In genomic region chr12:48969847-48970701, GRCh38 we compare ENCODE assay signal across 8 cellular contexts. TPM values are rescaled to one million over a fixed set of nuclear protein-coding genes. Genes with fewer than 3 reads are reported as not detected.
DNase-seq lines count a peak whose midpoint lies in the region; ATAC-seq and TF ChIP-seq lines count a peak whose summit lies in the region.

No MANE protein-coding gene starts in this region.

- ATAC-seq in psoas muscle (peak; percentile 45 to 52 (median 50)), GM18907 (IDR thresholded peaks at IDR 0.05; ENCODE audit: unreplicated experiment) (no peak)

- intact Hi-C loops in psoas muscle (cut with DNase I) (no loop called here), lower leg skin (cut with DNase I; ENCODE audit: low total_unique reads) (no loop called here)

- peaks cover 80% of the 10 kb centered on the region for H3K27me3 Mint-ChIP-seq in endodermal cell (ENCODE audit: insufficient read depth)

- peak overlapping the region; percentile 51 for H3K4me3 Mint-ChIP-seq in endodermal cell

- TF ChIP-seq CTCF in GM06990 (IDR thresholded peaks at IDR 0.05; ENCODE audit: insufficient read depth, low read length, poor library complexity, severe bottlenecking) (peak; percentile 6), endodermal cell (conservative IDR thresholded peaks at IDR 0.05) (peak; percentile 38), psoas muscle (IDR thresholded peaks at IDR 0.05) (no peak), lower leg skin (IDR thresholded peaks at IDR 0.05) (no peak)

- H3K36me3 ChIP-seq in GM06990 (ENCODE audit: control insufficient read depth, insufficient read depth, low read length) (no peaks in the 10 kb centered on the region), NT2/D1 (ENCODE audit: insufficient read depth, insufficient read length, low read length) (peaks cover 16% of the 10 kb centered on the region), endodermal cell (ENCODE audit: control insufficient read depth, insufficient read depth, low read length) (no peaks in the 10 kb centered on the region), psoas muscle (ENCODE audit: insufficient read depth in 1 of 2, low read depth in 1 of 2) (no peaks in the 10 kb centered on the region)

- H3K27ac ChIP-seq in endodermal cell (ENCODE audit: low read depth, low read length), result no peak overlapping the region
- H3K27ac ChIP-seq in psoas muscle, result no peak overlapping the region

- WGBS in endodermal cell (ENCODE audit: insufficient coverage in 1 of 2, insufficient read length in 1 of 2), 2 experiments, result 11 to 17% methylated on average over 28 to 77 of the region's 77 CpGs
- 13 to 15% (median 14%) methylated on average over 69 to 77 of the region's 77 CpGs for WGBS in psoas muscle, 3 donors
- WGBS in lower leg skin, 2 donors, result 10 to 12% methylated on average over 54 to 62 of the region's 77 CpGs

- H3K9me3 Mint-ChIP-seq in endodermal cell, result no peaks in the 10 kb centered on the region

- H3K9ac ChIP-seq in NT2/D1 (ENCODE audit: insufficient read length, low read depth) (peak overlapping the region; percentile 95), endodermal cell (ENCODE audit: extremely low read depth, low read length, poor library complexity, severe bottlenecking) (no peak overlapping the region)

- H3K4me3 ChIP-seq in GM06990 (replicated peaks; ENCODE audit: low read depth, low read length) (no peak overlapping the region; the same call in 1 of the 2 replicates), NT2/D1 (ENCODE audit: insufficient read length, low read depth) (peak overlapping the region; percentile 72), endodermal cell (ENCODE audit: low read length) (no peak overlapping the region), psoas muscle (peak overlapping the region; percentile 34), lower leg skin (ENCODE audit: low read depth, poor library complexity, severe bottlenecking) (no peak overlapping the region)

- DNase-seq in GM06990 (ENCODE audit: extremely low read depth, insufficient read length) (peak; percentile 63), NT2/D1 (ENCODE audit: low read depth, low spot score) (no peak), endodermal cell (peak; percentile 86), psoas muscle (no peak), NCI-H2196 (lab: John Stamatoyannopoulos, UW; ENCODE audit: unreplicated experiment) (no peak), mesenteric fat pad (ENCODE audit: low spot score) (no peak), lower leg skin (ENCODE audit: low spot score in 2 of 2) (no peak)

- H3K4me1 Mint-ChIP-seq in endodermal cell, result peaks cover 17% of the 10 kb centered on the region

- no peak for TF ChIP-seq POLR2A in lower leg skin (IDR thresholded peaks at IDR 0.05)

- H3K27me3 ChIP-seq in GM06990 (replicated peaks; ENCODE audit: control insufficient read depth, insufficient read depth, low read length), result peaks cover 9% of the 10 kb centered on the region
- peaks cover 39% of the 10 kb centered on the region for H3K27me3 ChIP-seq in NT2/D1 (ENCODE audit: insufficient read depth, insufficient read length)
- H3K27me3 ChIP-seq in endodermal cell (ENCODE audit: control insufficient read depth, insufficient read depth, low read length, poor library complexity, severe bottlenecking), result peaks cover 76% of the 10 kb centered on the region
- peaks cover 0 to 65% (median 34%) of the 10 kb centered on the region in 3 donors for H3K27me3 ChIP-seq in psoas muscle (ENCODE audit: insufficient read depth in 3 of 3, low read length in 2 of 3)

- H3K4me1 ChIP-seq in NT2/D1 (ENCODE audit: insufficient read depth, insufficient read length), result peaks cover 34% of the 10 kb centered on the region
- H3K4me1 ChIP-seq in endodermal cell (ENCODE audit: control insufficient read depth, insufficient read depth, low read length), result no peaks in the 10 kb centered on the region
- H3K4me1 ChIP-seq in psoas muscle, result no peaks in the 10 kb centered on the region

- H3K9me3 ChIP-seq in NT2/D1 (ENCODE audit: insufficient read depth, low read length) (no peaks in the 10 kb centered on the region), endodermal cell (ENCODE audit: control insufficient read depth, low read length) (no peaks in the 10 kb centered on the region), psoas muscle (no peaks in the 10 kb centered on the region)

- no peaks in the 10 kb centered on the region for H3K36me3 Mint-ChIP-seq in endodermal cell (ENCODE audit: low read depth)

- H3K27ac Mint-ChIP-seq in endodermal cell, result no peak overlapping the region

RNA-seq across cellular contexts. Expression of gene WNT10B, which starts 1.5 kb away (rescaled TPM):
- total RNA-seq in endodermal cell (under 1 TPM; 0.20 to 0.29 TPM), psoas muscle (under 1 TPM in 2 of 4 donors, not detected in 2; 0.26 to 0.53 TPM), mesenteric fat pad (0.48 TPM), lower leg skin (1 to 10 TPM in 3 of 4 donors, under 1 TPM in 1; 0.30 to 7.2 (median 2.0) TPM)
- 10.8 TPM for polyA plus RNA-seq in endodermal cell (2013, experiment 1 of 2)
- 7.3 TPM for polyA plus RNA-seq in endodermal cell (2013, experiment 2 of 2)
- under 1 TPM in 2 of 3 donors, not detected in 1; 0.13 to 0.14 TPM for polyA plus RNA-seq in psoas muscle

RNA-seq across cellular contexts. Expression of gene WNT1, which starts 8.0 kb away (rescaled TPM):
- total RNA-seq in endodermal cell (not detected), psoas muscle (not detected), mesenteric fat pad (not detected), lower leg skin (not detected)
- polyA plus RNA-seq in endodermal cell (2013, experiment 1 of 2), result 31.2 TPM
- 22.4 TPM for polyA plus RNA-seq in endodermal cell (2013, experiment 2 of 2)
- polyA plus RNA-seq in psoas muscle, result not detected

RNA-seq across cellular contexts. Expression of gene ARF3, which starts 12.8 kb away (rescaled TPM):
- 100 to 1,000 TPM; 237 to 288 TPM for total RNA-seq in endodermal cell
- polyA plus RNA-seq in endodermal cell (2013, experiment 1 of 2), result 112 TPM
- 102 TPM for polyA plus RNA-seq in endodermal cell (2013, experiment 2 of 2)
- total RNA-seq in psoas muscle, result 10 to 100 TPM; 17.4 to 27.0 (median 22.3) TPM
- 10 to 100 TPM in 2 of 3 donors, 1 to 10 TPM in 1; 7.4 to 18.1 (median 13.2) TPM for polyA plus RNA-seq in psoas muscle
- 149 TPM for total RNA-seq in mesenteric fat pad
- total RNA-seq in lower leg skin, result 10 to 100 TPM; 65.1 to 89.3 (median 80.1) TPM

RNA-seq across cellular contexts. Expression of gene DDN, which starts 29.1 kb away (rescaled TPM):
- total RNA-seq in endodermal cell, result under 1 TPM; 0.31 to 0.33 TPM
- 1.2 TPM for polyA plus RNA-seq in endodermal cell (2013, experiment 1 of 2)
- 0.79 TPM for polyA plus RNA-seq in endodermal cell (2013, experiment 2 of 2)
- total RNA-seq in psoas muscle, result 100 to 1,000 TPM in 2 of 4 donors, 10 to 100 TPM in 2; 11.2 to 485 (median 123) TPM
- polyA plus RNA-seq in psoas muscle, result 100 to 1,000 TPM in 1 of 3 donors, 10 to 100 TPM in 2; 43.0 to 126 (median 72.6) TPM
- total RNA-seq in mesenteric fat pad, result 0.10 TPM
- total RNA-seq in lower leg skin, result under 1 TPM in 3 of 4 donors, not detected in 1; 0.05 to 0.29 (median 0.13) TPM

RNA-seq across cellular contexts. Expression of gene FKBP11, which starts 44.8 kb away (rescaled TPM):
- total RNA-seq in endodermal cell, result 10 to 100 TPM; 30.1 to 30.7 TPM
- polyA plus RNA-seq in endodermal cell (2013, experiment 1 of 2), result 17.4 TPM
- 17.0 TPM for polyA plus RNA-seq in endodermal cell (2013, experiment 2 of 2)
- 1 to 10 TPM; 1.6 to 7.8 (median 2.2) TPM for total RNA-seq in psoas muscle
- 1 to 10 TPM; 1.6 to 7.6 (median 2.9) TPM for polyA plus RNA-seq in psoas muscle
- total RNA-seq in mesenteric fat pad, result 34.2 TPM
- total RNA-seq in lower leg skin, result 1 to 10 TPM; 4.3 to 8.7 (median 7.9) TPM

Comparison
In these comparisons a context has a peak if more than half of its experiments do, and no peak if none do; other contexts are left out.
1. DNase-seq: peak in GM06990 (single experiment) and endodermal cell (single experiment); none in NT2/D1 (single experiment), psoas muscle (0 of 2), NCI-H2196 (single experiment), mesenteric fat pad (single experiment) and lower leg skin (0 of 2).
2. H3K4me3 ChIP-seq: peak in NT2/D1 (single experiment) and psoas muscle (single experiment); none in GM06990 (single experiment), endodermal cell (single experiment) and lower leg skin (single experiment).
3. CTCF ChIP-seq: peak in GM06990 (single experiment) and endodermal cell (single experiment); none in psoas muscle (single experiment) and lower leg skin (0 of 3).